Comparison of ENCODE assay signal across 8 cellular contexts in the genomic region with DNA sequence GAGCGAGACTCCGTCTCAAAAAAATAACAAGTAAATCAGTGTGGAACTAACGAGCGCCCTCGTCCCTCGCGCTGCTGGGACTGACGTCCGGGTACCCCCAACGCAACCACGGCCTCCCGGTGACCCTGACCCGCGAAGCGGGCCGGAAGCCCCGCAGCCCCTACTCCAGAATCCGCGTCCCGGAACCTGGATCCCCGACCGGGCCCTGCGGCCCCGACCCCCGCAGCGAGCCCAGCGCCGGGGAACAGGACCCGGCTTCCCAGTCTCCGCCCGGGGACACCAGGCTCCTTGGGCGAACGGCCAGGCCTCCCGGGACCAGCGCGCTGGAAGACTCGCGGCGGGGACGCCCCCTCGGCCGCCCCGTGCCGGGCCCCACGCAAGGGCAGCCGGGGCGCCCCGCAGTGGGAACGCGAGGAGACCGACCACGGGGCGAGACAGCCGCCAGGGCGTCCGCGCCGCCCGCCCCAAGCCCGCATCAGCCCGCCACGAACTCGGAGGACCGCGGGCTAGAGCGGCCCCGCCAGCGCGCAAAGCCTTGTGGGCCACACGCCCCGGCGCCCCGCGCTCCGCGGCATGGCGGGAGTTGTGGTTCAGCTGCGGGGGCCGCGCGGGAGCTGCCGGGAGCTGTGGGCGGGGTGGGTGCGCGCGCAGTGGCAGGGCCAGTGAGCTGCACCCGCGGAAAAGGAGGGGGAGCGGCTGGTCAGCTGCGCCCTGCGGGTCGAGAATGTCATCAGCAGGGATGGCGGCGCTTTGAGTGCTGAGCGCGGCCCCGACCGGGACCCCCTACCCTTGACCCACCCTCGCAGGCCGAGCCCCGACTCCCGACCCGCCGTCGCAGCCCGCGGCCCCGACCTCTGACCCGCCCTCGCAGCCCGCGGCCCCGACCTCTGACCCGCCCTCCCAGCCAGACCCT. TPM values are rescaled to one million over a fixed set of nuclear protein-coding genes. Genes with fewer than 3 reads are reported as not detected.
DNase-seq lines count a peak whose midpoint lies in the region; ATAC-seq and TF ChIP-seq lines count a peak whose summit lies in the region.

No MANE protein-coding gene starts in this region.

- no peaks in the 10 kb centered on the region for H3K27me3 ChIP-seq in right lobe of liver

- peak overlapping the region; percentile 90 to 99 (median 95) for H3K4me3 ChIP-seq in right lobe of liver

- peak; percentile 87 for TF ChIP-seq POLR2A in right lobe of liver (IDR thresholded peaks at IDR 0.05)

- no CpG with 5 or more reads among the region's 114 CpGs for WGBS in right lobe of liver (ENCODE audit: insufficient coverage, low coverage, low lambda C conversion rate, missing lambda C conversion rate)

- H3K27me3 Mint-ChIP-seq in dendritic cell treated with granulocyte-macrophage colony-stimulating factor and Interleukin-4, amounts not matched to agents 40 ng/mL and 50 ng/mL, for 4 days, result peaks cover 32% of the 10 kb centered on the region

- peak; percentile 79 to 82 for DNase-seq in AML-193 (lab: John Stamatoyannopoulos, UW)
- DNase-seq in GM19240 (ENCODE audit: insufficient read length, low spot score), result peak; percentile 92
- peak; percentile 77 for DNase-seq in NCI-H526 treated with DMSO at 0.1 percent for 48 hours (lab: John Stamatoyannopoulos, UW)
- DNase-seq in activated CD4-positive, alpha-beta T cell treated with anti-CD3 and anti-CD28 coated beads, Interleukin-2, amount 50 U/mL, for 1 hour, result peak; percentile 92
- peak; percentile 96 to 98 (median 97) for DNase-seq in right lobe of liver
- DNase-seq in stimulated activated CD4-positive, alpha-beta T cell treated with anti-CD3 and anti-CD28 coated beads, Interleukin-4, amount 100 ng/mL, for 1 hour, result peak; percentile 96

- H3K4me3 Mint-ChIP-seq in dendritic cell treated with granulocyte-macrophage colony-stimulating factor and Interleukin-4, amounts not matched to agents 40 ng/mL and 50 ng/mL, for 4 days, result peak overlapping the region; percentile 87

- intact Hi-C loops in dendritic cell treated with granulocyte-macrophage colony-stimulating factor and Interleukin-4, amounts not matched to agents 40 ng/mL and 50 ng/mL, for 4 days (cut with micrococcal nuclease), result loop anchor here (2.0 kb wide), 1 partner anchor 18 kb away; the partner anchor contains the start of gene TPGS1
- intact Hi-C loops in right lobe of liver (cut with DNase I), result no loop called here

- no peaks in the 10 kb centered on the region for H3K9me3 Mint-ChIP-seq in dendritic cell treated with granulocyte-macrophage colony-stimulating factor and Interleukin-4, amounts not matched to agents 40 ng/mL and 50 ng/mL, for 4 days

- peaks cover 14% of the 10 kb centered on the region for H3K4me1 Mint-ChIP-seq in dendritic cell treated with granulocyte-macrophage colony-stimulating factor and Interleukin-4, amounts not matched to agents 40 ng/mL and 50 ng/mL, for 4 days (ENCODE audit: low read depth)

- no peaks in the 10 kb centered on the region for H3K36me3 ChIP-seq in right lobe of liver

- H3K4me1 ChIP-seq in right lobe of liver, result peaks cover 0 to 9% (median 0%) of the 10 kb centered on the region in 4 donors

- ATAC-seq in HG03460 (IDR thresholded peaks at IDR 0.05; ENCODE audit: unreplicated experiment) (peak; percentile 75), right lobe of liver (peak; percentile 90 to 97 (median 92))

- H3K27ac ChIP-seq in right lobe of liver, result peak overlapping the region; percentile 85 to 93 (median 89)

- H3K27ac Mint-ChIP-seq in dendritic cell treated with granulocyte-macrophage colony-stimulating factor and Interleukin-4, amounts not matched to agents 40 ng/mL and 50 ng/mL, for 4 days, result peak overlapping the region; percentile 87

- peak in 1 of 4 donors; percentile 10 for TF ChIP-seq CTCF in right lobe of liver (IDR thresholded peaks at IDR 0.05)

- H3K9me3 ChIP-seq in right lobe of liver, result no peaks in the 10 kb centered on the region

- peaks cover 7% of the 10 kb centered on the region for H3K36me3 Mint-ChIP-seq in dendritic cell treated with granulocyte-macrophage colony-stimulating factor and Interleukin-4, amounts not matched to agents 40 ng/mL and 50 ng/mL, for 4 days (ENCODE audit: low read depth)

RNA-seq across cellular contexts. Expression of gene MADCAM1, which starts 7.5 kb away (rescaled TPM):
- total RNA-seq in right lobe of liver, result under 1 TPM; 0.11 to 0.69 (median 0.31) TPM

RNA-seq across cellular contexts. Expression of gene TPGS1, which starts 18.5 kb away (rescaled TPM):
- total RNA-seq in right lobe of liver, result 10 to 100 TPM in 3 of 6 experiments, 1 to 10 TPM in 3; 8.2 to 42.2 (median 10.3) TPM

RNA-seq across cellular contexts. Expression of gene SHC2, which starts 27.9 kb away (rescaled TPM):
- 10 to 100 TPM; 48.4 to 69.9 (median 59.1) TPM for total RNA-seq in right lobe of liver

RNA-seq across cellular contexts. Expression of gene CDC34, which starts 42.8 kb away (rescaled TPM):
- total RNA-seq in right lobe of liver, result 10 to 100 TPM; 44.8 to 81.8 (median 49.5) TPM

RNA-seq across cellular contexts. Expression of gene GZMM, which starts 55.1 kb away (rescaled TPM):
- total RNA-seq in right lobe of liver, result under 1 TPM in 3 of 6 experiments, not detected in 3; 0.59 to 0.95 (median 0.74) TPM

Comparison
In these comparisons a context has a peak if more than half of its experiments do, and no peak if none do; other contexts are left out.
1. Peak in every context shown above with its lines: DNase-seq, ATAC-seq, H3K4me3 ChIP-seq and H3K27ac ChIP-seq.